18 cellular contexts compared by ENCODE assay signal in the genomic region with DNA sequence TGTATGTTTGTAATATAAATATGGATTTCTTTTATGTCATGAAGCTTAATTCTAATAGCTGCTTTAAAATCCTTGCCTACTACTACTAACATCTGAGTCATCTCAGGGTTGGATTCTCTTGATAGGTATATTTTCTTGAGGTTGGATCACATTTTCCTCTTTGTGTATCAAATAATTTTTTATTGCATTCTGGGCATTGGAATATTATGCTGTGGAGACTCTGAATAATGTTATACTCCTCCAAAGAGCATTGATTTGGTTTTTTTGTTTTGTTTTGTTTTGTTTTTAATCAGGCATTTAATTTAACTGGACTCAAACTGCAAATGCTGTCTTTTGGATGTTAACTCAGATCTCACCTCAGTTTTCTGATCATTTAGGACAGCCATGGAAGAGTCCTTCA.
"Had no signal": no experiment of that assay in that cellular context is flagged by ENCODE, and none has a peak within 500 bp of the region (broad histone marks: within the 10 kb centered on the region; RNA-seq: fewer than 3 reads in every experiment).

No MANE protein-coding gene starts in this region.

- DNase-seq: activated CD4-positive, alpha-beta T cell treated with anti-CD3 and anti-CD28 coated beads, Interleukin-2, amount 50 U/mL, for 48 hours; activated naive CD4-positive, alpha-beta T cell treated with anti-CD3 and anti-CD28 coated beads, Interleukin-2, amount 10 ng/mL, durations not matched to agents 7 days and 5 days; amygdala; body of pancreas; caudate nucleus; cortex of kidney; effector CD4-positive, alpha-beta T cell; foreskin fibroblast; hippocampal formation; kidney; left ventricle myocardium inferior; naive B cell; stimulated activated CD4-positive, alpha-beta T cell treated with anti-CD3 and anti-CD28 coated beads, Interleukin-12 subunit alpha, Interleukin-12 subunit beta, amount 100 ng/mL, for 4 hours; stimulated activated CD4-positive, alpha-beta T cell treated with anti-CD3 and anti-CD28 coated beads, Interleukin-2, amount 100 ng/mL, for 24 hours; substantia nigra had no signal

- H3K9me3 ChIP-seq: body of pancreas, left ventricle myocardium inferior, tibial nerve had no signal

- H3K9me3 Mint-ChIP-seq: activated naive CD4-positive, alpha-beta T cell treated with anti-CD3 and anti-CD28 coated beads, Interleukin-2, amount 10 ng/mL, durations not matched to agents 7 days and 5 days; naive B cell; neural progenitor cell; stimulated activated memory B cell treated with anti-CD40 and anti-IgM and Interleukin-4, amounts not matched to agents 10 μg/mL and 1 μg/mL and 100 μg/mL, for 72 hours had no signal

- H3K27me3 ChIP-seq: neural progenitor cell, tibial nerve had no signal

- H3K4me3 Mint-ChIP-seq: activated naive CD4-positive, alpha-beta T cell treated with anti-CD3 and anti-CD28 coated beads, Interleukin-2, amount 10 ng/mL, durations not matched to agents 7 days and 5 days; neural progenitor cell; stimulated activated memory B cell treated with anti-CD40 and anti-IgM and Interleukin-4, amounts not matched to agents 10 μg/mL and 1 μg/mL and 100 μg/mL, for 72 hours had no signal

- H3K27ac ChIP-seq: body of pancreas, left ventricle myocardium inferior, neural progenitor cell, tibial nerve had no signal

- FAIRE-seq: kidney had no signal

- H3K27me3 Mint-ChIP-seq: activated naive CD4-positive, alpha-beta T cell treated with anti-CD3 and anti-CD28 coated beads, Interleukin-2, amount 10 ng/mL, durations not matched to agents 7 days and 5 days; naive B cell; stimulated activated memory B cell treated with anti-CD40 and anti-IgM and Interleukin-4, amounts not matched to agents 10 μg/mL and 1 μg/mL and 100 μg/mL, for 72 hours had no signal

- H3K4me3 ChIP-seq: body of pancreas, left ventricle myocardium inferior, neural progenitor cell, tibial nerve had no signal

- ATAC-seq: body of pancreas; stimulated activated memory B cell treated with anti-CD40 and anti-IgM and Interleukin-4, amounts not matched to agents 10 μg/mL and 1 μg/mL and 100 μg/mL, for 72 hours had no signal

- H3K9ac ChIP-seq: neural progenitor cell had no signal

- H3K4me2 ChIP-seq: neural progenitor cell had no signal

- H2AFZ ChIP-seq: neural progenitor cell had no signal

- H3K27ac Mint-ChIP-seq: activated naive CD4-positive, alpha-beta T cell treated with anti-CD3 and anti-CD28 coated beads, Interleukin-2, amount 10 ng/mL, durations not matched to agents 7 days and 5 days; neural progenitor cell had no signal
